In the genomic region with DNA sequence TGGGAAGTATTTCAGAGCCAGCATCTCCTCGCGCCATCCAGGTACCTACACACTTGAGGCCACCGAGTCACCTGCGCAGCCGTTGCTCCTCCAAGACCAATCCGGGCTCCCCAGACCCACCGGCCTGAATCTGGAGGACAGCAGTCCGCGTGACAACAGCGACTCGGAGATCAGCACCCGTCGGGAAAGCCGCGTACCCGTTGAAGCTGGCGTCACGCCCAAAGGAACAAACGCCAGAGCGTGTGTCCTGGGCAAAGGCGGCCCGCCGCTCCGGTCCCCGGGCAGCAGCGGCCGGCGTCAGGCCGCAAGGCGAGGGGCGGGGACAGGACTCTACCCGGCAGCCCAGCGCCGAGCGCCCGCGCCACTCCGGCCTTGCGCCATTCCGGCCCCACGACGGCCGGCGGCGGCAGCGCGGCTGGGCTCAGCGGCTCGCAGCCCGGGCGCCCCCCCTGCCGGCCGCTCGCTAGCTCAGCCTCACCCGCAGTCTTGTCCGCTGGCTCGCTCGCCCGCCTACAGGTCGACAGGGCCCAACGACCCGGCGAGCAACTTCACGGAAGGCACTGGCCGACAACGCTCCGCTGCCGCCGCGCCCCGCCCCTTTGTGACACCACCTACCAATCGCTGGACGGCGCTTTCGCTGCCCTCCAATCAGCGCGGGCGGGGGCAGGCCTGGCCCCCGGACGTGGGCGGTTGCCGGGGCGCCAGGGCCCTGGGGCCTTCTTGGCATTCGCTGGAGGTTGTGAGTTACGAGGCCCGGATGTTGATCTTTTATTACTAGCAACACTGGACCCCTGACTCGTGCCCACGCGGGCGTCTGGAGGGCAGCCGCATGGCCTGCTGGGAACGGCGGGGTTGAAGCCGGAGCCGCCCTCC, we compare ENCODE assay signal across 8 cellular contexts. TPM values are rescaled to one million over a fixed set of nuclear protein-coding genes. Genes with fewer than 3 reads are reported as not detected.
DNase-seq lines count a peak whose midpoint lies in the region; ATAC-seq and TF ChIP-seq lines count a peak whose summit lies in the region.

A gene (minus strand): TSS at position 572 of the 873 bp plus-strand sequence. CDS start 9,047 bp downstream, outside the sequence.

- H3K9me3 ChIP-seq in ectodermal cell (ENCODE audit: control insufficient read depth, low read length), result no peaks in the 10 kb centered on the region

- ATAC-seq in GM19351 (IDR thresholded peaks at IDR 0.05; ENCODE audit: unreplicated experiment) (peak; percentile 95), HG03521 (IDR thresholded peaks at IDR 0.05; ENCODE audit: unreplicated experiment) (peak; percentile 94)
- peak; percentile 96 for ATAC-seq in activated CD8-positive, alpha-beta T cell treated with anti-CD3 and anti-CD28 coated beads for 36 hours

- no peaks in the 10 kb centered on the region for H3K27me3 ChIP-seq in ectodermal cell (ENCODE audit: control insufficient read depth, insufficient read depth, low read length, poor library complexity, severe bottlenecking)

- peaks cover 32% of the 10 kb centered on the region for H3K4me1 Mint-ChIP-seq in activated CD8-positive, alpha-beta T cell treated with anti-CD3 and anti-CD28 coated beads for 36 hours (ENCODE audit: low read depth)

- intact Hi-C loops in activated CD8-positive, alpha-beta T cell treated with anti-CD3 and anti-CD28 coated beads for 36 hours (cut with micrococcal nuclease), result loop anchor here (5.0 kb wide), 2 partner anchors 205 to 420 kb away; no protein-coding TSS in a partner anchor

- CTCF ChIA-PET in activated CD8-positive, alpha-beta T cell treated with anti-CD3 and anti-CD28 coated beads for 36 hours (lab: Charles Lee), result interaction anchor here (0.6 to 3.0 kb wide), 9 partner anchors 14 to 560 kb away, joined by 3 to 21 read pairs (median 4); no protein-coding TSS in a partner anchor

- H3K4me3 ChIP-seq in ectodermal cell (ENCODE audit: insufficient read depth, low read depth, low read length), result peak within 1 kb of the TSS; percentile 80

- no peaks in the 10 kb centered on the region for H3K4me1 ChIP-seq in ectodermal cell (ENCODE audit: control insufficient read depth, insufficient read depth, low read length)

- peak within 1 kb of the TSS; percentile 90 for H3K27ac Mint-ChIP-seq in activated CD8-positive, alpha-beta T cell treated with anti-CD3 and anti-CD28 coated beads for 36 hours

- TF ChIP-seq CTCF in activated CD8-positive, alpha-beta T cell treated with anti-CD3 and anti-CD28 coated beads for 36 hours (IDR thresholded peaks at IDR 0.05), result peak; percentile 62

- H3K27ac ChIP-seq in ectodermal cell (ENCODE audit: insufficient read depth, low read depth, low read length, poor library complexity, severe bottlenecking), result peak within 1 kb of the TSS; percentile 78

- WGBS in ectodermal cell, 2 experiments, result 0 to 1% methylated on average over 95 of the region's 95 CpGs

- POLR2A ChIA-PET in activated CD8-positive, alpha-beta T cell treated with anti-CD3 and anti-CD28 coated beads for 36 hours (lab: Charles Lee), result interaction anchor here (1.0 to 1.3 kb wide), 2 partner anchors 14 to 17 kb away, joined by 4 to 7 read pairs; no protein-coding TSS in a partner anchor

- no peaks in the 10 kb centered on the region for H3K9me3 Mint-ChIP-seq in activated CD8-positive, alpha-beta T cell treated with anti-CD3 and anti-CD28 coated beads for 36 hours

- DNase-seq in CD1c-positive myeloid dendritic cell (ENCODE audit: extremely low spot score) (peak; percentile 96), NCI-H748 (lab: John Stamatoyannopoulos, UW; ENCODE audit: unreplicated experiment) (peak; percentile 91), lung microvascular endothelial cell (ENCODE audit: low read depth in 2 of 2) (peak; percentile 98 to 99)
- peak; percentile 97 for DNase-seq in activated CD8-positive, alpha-beta T cell treated with anti-CD3 and anti-CD28 coated beads for 36 hours
- DNase-seq in stimulated activated CD4-positive, alpha-beta T cell treated with anti-CD3 and anti-CD28 coated beads, TNF-alpha, amount 100 ng/mL, for 48 hours (ENCODE audit: low read depth in 3 of 3), result peak; percentile 89 to 92 (median 92)

- H3K36me3 Mint-ChIP-seq in activated CD8-positive, alpha-beta T cell treated with anti-CD3 and anti-CD28 coated beads for 36 hours (ENCODE audit: low read depth), result peaks cover 11% of the 10 kb centered on the region

- H3K4me3 Mint-ChIP-seq in activated CD8-positive, alpha-beta T cell treated with anti-CD3 and anti-CD28 coated beads for 36 hours, result peak within 1 kb of the TSS; percentile 93

- no peaks in the 10 kb centered on the region for H3K27me3 Mint-ChIP-seq in activated CD8-positive, alpha-beta T cell treated with anti-CD3 and anti-CD28 coated beads for 36 hours

- H3K36me3 ChIP-seq in ectodermal cell (ENCODE audit: control insufficient read depth, insufficient read depth, low read length), result no peaks in the 10 kb centered on the region

RNA-seq across cellular contexts. Expression of the gene that starts here (rescaled TPM):
- 10 to 100 TPM; 11.5 to 13.5 TPM for total RNA-seq in activated CD8-positive, alpha-beta T cell treated with anti-CD3 and anti-CD28 coated beads for 36 hours
- polyA plus RNA-seq in ectodermal cell (2013, experiment 1 of 4), result 14.3 TPM
- polyA plus RNA-seq in ectodermal cell (2013, experiment 2 of 4), result 14.4 TPM
- polyA plus RNA-seq in ectodermal cell (2013, experiment 3 of 4), result 12.2 TPM
- polyA plus RNA-seq in ectodermal cell (2013, experiment 4 of 4), result 11.7 TPM
- 2.6 and 5.2 TPM in 2 replicates for total RNA-seq in lung microvascular endothelial cell

Comparison
In these comparisons a context has a peak if more than half of its experiments do, and no peak if none do; other contexts are left out.
1. Peak in every context shown above with its lines: DNase-seq, ATAC-seq, H3K4me3 ChIP-seq and H3K27ac ChIP-seq.